ENCODE assay signal across 9 cellular contexts in the genomic region with DNA sequence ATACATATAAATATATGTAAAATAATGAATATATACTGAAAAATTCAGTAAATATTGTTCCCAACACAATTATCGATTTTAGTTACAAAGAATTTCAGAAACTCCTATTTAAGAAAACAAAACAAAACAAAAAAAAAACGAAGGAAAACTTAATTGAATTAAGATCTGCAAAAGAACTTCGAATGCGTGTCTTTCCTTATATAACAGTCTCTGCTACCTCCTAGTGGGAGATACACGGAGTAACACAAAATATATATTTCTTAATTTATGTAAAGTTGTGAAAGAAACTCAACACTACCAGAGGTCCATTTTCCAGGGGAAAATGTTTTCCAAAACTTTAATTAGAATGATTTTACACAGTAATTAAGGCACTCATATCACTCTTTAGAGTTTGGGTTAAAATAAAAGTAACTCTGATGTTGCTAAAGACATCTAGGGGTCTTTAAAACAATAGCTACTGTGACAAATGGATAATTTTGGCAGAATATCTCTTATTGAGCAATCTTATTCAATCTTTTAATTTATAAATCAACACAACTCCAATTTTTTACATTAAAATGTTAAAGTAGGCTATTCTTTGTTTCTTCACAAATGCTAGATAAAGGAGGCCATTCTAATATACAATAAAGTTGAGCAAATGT. TPM values are rescaled to one million over a fixed set of nuclear protein-coding genes. Genes with fewer than 3 reads are reported as not detected.
A peak's percentile ranks its signal among the peaks of the same experiment; 100 is the strongest.
DNase-seq lines count a peak whose midpoint lies in the region; ATAC-seq, FAIRE-seq and TF ChIP-seq lines count a peak whose summit lies in the region.
"Had no signal": no experiment of that assay in that cellular context is flagged by ENCODE, and none has a peak within 500 bp of the region (broad histone marks: within the 10 kb centered on the region; RNA-seq: fewer than 3 reads in every experiment).

No MANE protein-coding gene starts in this region.

- H4K20me1 ChIP-seq in DND-41 (ENCODE audit: insufficient read depth, low read length) (no peaks in the 10 kb centered on the region; the same call in 1 of the 2 replicates), KMS-11 (ENCODE audit: insufficient read depth) (no peaks in the 10 kb centered on the region), astrocyte (ENCODE audit: insufficient read depth, low read length) (no peaks in the 10 kb centered on the region)

- no peak for ATAC-seq in DND-41 (ENCODE audit: insufficient read depth, low read depth)
- no peak for ATAC-seq in GM21723 (IDR thresholded peaks at IDR 0.05; ENCODE audit: unreplicated experiment)

- peak; percentile 45 for TF ChIP-seq CTCF in DND-41 (IDR thresholded peaks at IDR 0.05; ENCODE audit: borderline replicate concordance, extremely low read depth, low read length, poor library complexity, severe bottlenecking)
- peak; percentile 66 for TF ChIP-seq CTCF in KMS-11 (conservative IDR thresholded peaks at IDR 0.05; ENCODE audit: low read depth, low read length)
- TF ChIP-seq CTCF in astrocyte (IDR thresholded peaks at IDR 0.05; ENCODE audit: insufficient read depth, low read depth, low read length) = peak; percentile 49
- peak; percentile 59 for TF ChIP-seq CTCF in mesothelial cell of epicardium (IDR thresholded peaks at IDR 0.05; ENCODE audit: unreplicated experiment)

- H3K9me3 ChIP-seq in DND-41 (ENCODE audit: insufficient read depth, low read length, severe bottlenecking) (no peaks in the 10 kb centered on the region), astrocyte (ENCODE audit: insufficient read depth, low read depth, low read length) (no peaks in the 10 kb centered on the region)

- H3K9me3 Mint-ChIP-seq in astrocyte (ENCODE audit: unreplicated experiment) (no peaks in the 10 kb centered on the region), mesothelial cell of epicardium (peaks cover 11% of the 10 kb centered on the region)

- H3K4me3 ChIP-seq in DND-41 (ENCODE audit: low read depth in 1 of 2, low read length in 2 of 2) = no peak overlapping the region
- no peak overlapping the region for H3K4me3 ChIP-seq in KMS-11 (IDR thresholded peaks at IDR 0.05; ENCODE audit: insufficient read depth, low read depth, low read length)
- H3K4me3 ChIP-seq in astrocyte (ENCODE audit: insufficient read depth, low read depth, low read length) = no peak overlapping the region

- FAIRE-seq in astrocyte (lab: Jason Lieb, UNC) = no peak
- no peak for FAIRE-seq in HTR-8/SVneo (lab: Jason Lieb, UNC)

- H3K79me2 ChIP-seq in DND-41 (ENCODE audit: insufficient read depth, low read length) (no peaks in the 10 kb centered on the region), KMS-11 (ENCODE audit: insufficient read depth, low read depth) (no peaks in the 10 kb centered on the region), astrocyte (ENCODE audit: insufficient read depth, low read length) (no peaks in the 10 kb centered on the region)

- H3K4me2 ChIP-seq in DND-41 (ENCODE audit: insufficient read depth, low read length) (no peak overlapping the region), KMS-11 (no peak overlapping the region), astrocyte (ENCODE audit: low read length) (no peak overlapping the region)

- no peak overlapping the region for H2AFZ ChIP-seq in DND-41 (ENCODE audit: low read depth, low read length)
- H2AFZ ChIP-seq in KMS-11 (ENCODE audit: low read depth) = no peak overlapping the region
- no peak overlapping the region for H2AFZ ChIP-seq in astrocyte (ENCODE audit: low read depth, low read length)

- H3K9ac ChIP-seq in DND-41 (ENCODE audit: low read depth, low read length) = no peak overlapping the region
- no peak overlapping the region for H3K9ac ChIP-seq in KMS-11
- H3K9ac ChIP-seq in astrocyte (ENCODE audit: low read length) = no peak overlapping the region

- H3K4me3 Mint-ChIP-seq in astrocyte (ENCODE audit: unreplicated experiment) = no peak overlapping the region
- H3K4me3 Mint-ChIP-seq in mesothelial cell of epicardium = no peak overlapping the region

- H3K4me1 ChIP-seq in DND-41 (ENCODE audit: insufficient read depth, low read length) = no peaks in the 10 kb centered on the region
- H3K4me1 ChIP-seq in KMS-11 (ENCODE audit: low read depth, poor library complexity, severe bottlenecking) = no peaks in the 10 kb centered on the region
- no peaks in the 10 kb centered on the region for H3K4me1 ChIP-seq in astrocyte (ENCODE audit: insufficient read depth, low read length)

- H3K27ac ChIP-seq in DND-41 (ENCODE audit: low read length) (no peak overlapping the region), KMS-11 (no peak overlapping the region), astrocyte (ENCODE audit: low read depth, low read length) (no peak overlapping the region)

- no peaks in the 10 kb centered on the region for H3K36me3 ChIP-seq in DND-41 (ENCODE audit: insufficient read depth, low read length)
- H3K36me3 ChIP-seq in KMS-11 (ENCODE audit: insufficient read depth) = no peaks in the 10 kb centered on the region
- no peaks in the 10 kb centered on the region for H3K36me3 ChIP-seq in astrocyte (ENCODE audit: insufficient read depth, low read length)

- no peaks in the 10 kb centered on the region for H3K27me3 ChIP-seq in DND-41 (ENCODE audit: insufficient read depth, low read length, poor library complexity)
- no peaks in the 10 kb centered on the region for H3K27me3 ChIP-seq in KMS-11 (ENCODE audit: insufficient read depth, low read depth)
- H3K27me3 ChIP-seq in astrocyte (ENCODE audit: insufficient read depth, low read length) = no peaks in the 10 kb centered on the region

- DNase-seq in DND-41 (no peak), astrocyte (ENCODE audit: low read depth) (peak; percentile 8), mesothelial cell of epicardium (ENCODE audit: low spot score in 2 of 2, unreplicated experiment in 2 of 2) (no peak), HTR-8/SVneo (ENCODE audit: insufficient read length, low spot score) (no peak), cerebellar cortex (ENCODE audit: low spot score) (no peak), NCI-H345 (lab: John Stamatoyannopoulos, UW) (no peak)
- DNase-seq: NCI-H2081 treated with DMSO at 0.1 percent for 48 hours had no signal

- H3K4me1 Mint-ChIP-seq in astrocyte (ENCODE audit: low read depth, unreplicated experiment) (peaks cover 6% of the 10 kb centered on the region), mesothelial cell of epicardium (no peaks in the 10 kb centered on the region)

- no peaks in the 10 kb centered on the region for H3K27me3 Mint-ChIP-seq in astrocyte (ENCODE audit: low read depth, unreplicated experiment)
- no peaks in the 10 kb centered on the region for H3K27me3 Mint-ChIP-seq in mesothelial cell of epicardium (ENCODE audit: low read depth)

- H3K27ac Mint-ChIP-seq in astrocyte (ENCODE audit: unreplicated experiment) (no peak overlapping the region), mesothelial cell of epicardium (no peak overlapping the region)

- H3K36me3 Mint-ChIP-seq in astrocyte (ENCODE audit: low read depth, unreplicated experiment) (no peaks in the 10 kb centered on the region), mesothelial cell of epicardium (peaks cover 9% of the 10 kb centered on the region)

RNA-seq across cellular contexts. Expression of gene NEBL, which starts 41.6 kb away (rescaled TPM):
- total RNA-seq in astrocyte (3.7 and 6.0 TPM in 2 replicates), mesothelial cell of epicardium (13.0 to 13.7 TPM (median 13.0 TPM) in 3 replicates)
